ENCODE assay signal across 1 cellular context in the genomic region with DNA sequence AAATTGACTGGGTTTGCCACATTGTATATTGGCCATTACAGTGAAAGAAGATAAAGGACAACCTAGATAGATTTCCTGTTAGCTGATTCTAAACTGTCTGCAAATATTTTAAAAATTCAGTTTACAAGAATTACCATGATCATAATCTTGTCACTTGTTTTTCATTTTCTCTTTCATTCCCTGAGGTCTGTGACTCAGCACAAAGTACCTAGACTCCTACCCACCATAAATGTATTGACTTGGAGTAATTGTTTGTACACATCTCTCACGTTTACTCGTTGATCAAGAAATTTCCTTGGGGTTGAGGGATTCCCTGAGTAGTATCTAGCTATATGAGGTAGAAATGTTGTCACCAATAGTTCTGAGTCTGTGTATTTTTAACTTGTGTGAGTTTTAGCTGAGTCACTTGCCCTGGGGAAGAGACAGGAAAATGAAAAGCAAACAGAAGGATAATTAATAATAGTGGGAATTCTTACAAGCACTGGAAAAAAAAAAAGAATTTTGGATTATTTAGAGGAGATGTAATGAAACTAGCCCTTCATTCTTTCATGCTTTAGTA.
TF ChIP-seq lines count a peak whose summit lies in the region.

No MANE protein-coding gene starts in this region.

TF ChIP-seq in SK-N-SH treated with all-trans-retinoic acid at 6 μM for 48 hours, 23 proteins besides CTCF, POLR2A, EP300 and RAD21 (continued from another document):
- TF ChIP-seq PATZ1 (CRISPR knock-in tag; IDR thresholded peaks at IDR 0.05; ENCODE audit: borderline replicate concordance) (no peak), ISL1 (CRISPR knock-in tag; IDR thresholded peaks at IDR 0.05) (no peak), CSDC2 (CRISPR knock-in tag; IDR thresholded peaks at IDR 0.05) (no peak)
- TF ChIP-seq, protein P1, sequence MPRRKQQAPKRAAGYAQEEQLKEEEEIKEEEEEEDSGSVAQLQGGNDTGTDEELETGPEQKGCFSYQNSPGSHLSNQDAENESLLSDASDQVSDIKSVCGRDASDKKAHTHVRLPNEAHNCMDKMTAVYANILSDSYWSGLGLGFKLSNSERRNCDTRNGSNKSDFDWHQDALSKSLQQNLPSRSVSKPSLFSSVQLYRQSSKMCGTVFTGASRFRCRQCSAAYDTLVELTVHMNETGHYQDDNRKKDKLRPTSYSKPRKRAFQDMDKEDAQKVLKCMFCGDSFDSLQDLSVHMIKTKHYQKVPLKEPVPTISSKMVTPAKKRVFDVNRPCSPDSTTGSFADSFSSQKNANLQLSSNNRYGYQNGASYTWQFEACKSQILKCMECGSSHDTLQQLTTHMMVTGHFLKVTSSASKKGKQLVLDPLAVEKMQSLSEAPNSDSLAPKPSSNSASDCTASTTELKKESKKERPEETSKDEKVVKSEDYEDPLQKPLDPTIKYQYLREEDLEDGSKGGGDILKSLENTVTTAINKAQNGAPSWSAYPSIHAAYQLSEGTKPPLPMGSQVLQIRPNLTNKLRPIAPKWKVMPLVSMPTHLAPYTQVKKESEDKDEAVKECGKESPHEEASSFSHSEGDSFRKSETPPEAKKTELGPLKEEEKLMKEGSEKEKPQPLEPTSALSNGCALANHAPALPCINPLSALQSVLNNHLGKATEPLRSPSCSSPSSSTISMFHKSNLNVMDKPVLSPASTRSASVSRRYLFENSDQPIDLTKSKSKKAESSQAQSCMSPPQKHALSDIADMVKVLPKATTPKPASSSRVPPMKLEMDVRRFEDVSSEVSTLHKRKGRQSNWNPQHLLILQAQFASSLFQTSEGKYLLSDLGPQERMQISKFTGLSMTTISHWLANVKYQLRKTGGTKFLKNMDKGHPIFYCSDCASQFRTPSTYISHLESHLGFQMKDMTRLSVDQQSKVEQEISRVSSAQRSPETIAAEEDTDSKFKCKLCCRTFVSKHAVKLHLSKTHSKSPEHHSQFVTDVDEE (CRISPR knock-in tag; IDR thresholded peaks at IDR 0.05) = no peak
